8 cellular contexts compared by ENCODE assay signal in the genomic region with DNA sequence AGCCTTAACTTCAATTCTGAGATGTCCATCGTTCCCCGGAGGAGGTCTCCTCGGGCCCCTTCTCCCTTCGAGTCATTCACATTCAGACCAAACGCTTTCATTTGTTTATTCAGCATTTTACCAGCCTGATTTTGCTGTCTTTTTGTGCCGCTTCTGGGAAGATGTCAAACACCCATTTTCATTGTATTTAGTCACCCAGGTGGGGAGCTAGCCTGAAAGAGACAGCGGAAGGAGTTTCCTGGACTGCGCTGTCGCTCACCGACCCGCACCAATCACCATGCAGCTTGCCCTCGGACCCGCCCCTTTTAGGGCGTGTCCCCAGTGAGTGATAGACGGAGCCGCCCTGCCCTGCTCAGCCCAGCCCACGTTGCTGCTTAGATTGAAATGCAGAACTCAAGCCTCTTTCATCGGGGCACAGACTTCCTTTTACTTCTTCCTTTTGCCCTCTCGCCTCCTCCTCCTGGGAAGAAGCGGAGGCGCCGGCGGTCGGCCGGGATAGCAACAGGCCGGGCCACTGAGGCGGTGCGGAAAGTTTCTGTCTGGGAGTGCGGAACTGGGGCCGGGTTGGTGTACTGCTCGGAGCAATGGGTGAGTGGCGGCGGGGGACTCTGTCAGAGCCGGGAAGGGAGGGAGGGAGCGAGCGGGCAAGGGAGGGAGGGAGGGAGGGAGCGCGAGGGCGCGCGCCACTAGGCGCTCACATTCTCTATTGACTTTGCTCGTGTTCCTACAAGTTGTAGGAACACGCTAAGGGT. TPM values are rescaled to one million over a fixed set of nuclear protein-coding genes. Genes with fewer than 3 reads are reported as not detected.
DNase-seq lines count a peak whose midpoint lies in the region; ATAC-seq, FAIRE-seq and TF ChIP-seq lines count a peak whose summit lies in the region.

PAX9 (plus strand) TSS at position 355 of the 752 bp plus-strand sequence; CDS start at position 585, 230 bp downstream.

- no peaks in the 10 kb centered on the region for H3K9me3 Mint-ChIP-seq in activated T-cell treated with anti-CD3 and anti-CD28 coated beads, Interleukin-2, amount 50 U/mL, for 4 hours

- H3K4me3 Mint-ChIP-seq in activated T-cell treated with anti-CD3 and anti-CD28 coated beads, Interleukin-2, amount 50 U/mL, for 4 hours = no peak within 1 kb of the TSS

- TF ChIP-seq CTCF in A549 (IDR thresholded peaks at IDR 0.05) (no peak), GM10266 (IDR thresholded peaks at IDR 0.05; ENCODE audit: control insufficient read depth, insufficient read depth, low read depth, missing control alignments) (no peak), ovary (IDR thresholded peaks at IDR 0.05) (no peak)

- no peaks in the 10 kb centered on the region for H3K9me3 ChIP-seq in A549
- no peaks in the 10 kb centered on the region for H3K9me3 ChIP-seq in ovary

- TF ChIP-seq RAD21 in A549 (conservative IDR thresholded peaks at IDR 0.05 in 1 of 2, IDR thresholded peaks at IDR 0.05 in 1 of 2) = no peak

- TF ChIP-seq EP300 in A549 (IDR thresholded peaks at IDR 0.05) = no peak
- TF ChIP-seq EP300 in ovary (IDR thresholded peaks at IDR 0.05) = no peak

- POLR2A ChIA-PET in A549 (lab: Yijun Ruan, JAX) = interaction anchor here (1.0 kb wide), 2 partner anchors 12 to 511 kb away, joined by 3 read pairs; partner anchors contain the start of gene SLC25A21

- H3K36me3 Mint-ChIP-seq in activated T-cell treated with anti-CD3 and anti-CD28 coated beads, Interleukin-2, amount 50 U/mL, for 4 hours (ENCODE audit: insufficient read depth) = no peaks in the 10 kb centered on the region

- CTCF ChIA-PET in A549 (lab: Yijun Ruan, JAX) = interaction anchor here (1.0 to 9.0 kb wide), 4 partner anchors 15 to 488 kb away, joined by 4 to 118 read pairs (median 8); no protein-coding TSS in a partner anchor

- peak within 1 kb of the TSS; percentile 66 for H3K4me3 ChIP-seq in A549
- peak within 1 kb of the TSS; percentile 22 for H3K4me3 ChIP-seq in ovary

- peaks cover 95% of the 10 kb centered on the region for H3K27me3 Mint-ChIP-seq in activated T-cell treated with anti-CD3 and anti-CD28 coated beads, Interleukin-2, amount 50 U/mL, for 4 hours (ENCODE audit: low read depth)

- H3K36me3 ChIP-seq in ovary = no peaks in the 10 kb centered on the region

- peak within 1 kb of the TSS; percentile 71 to 84 for H3K27ac ChIP-seq in A549
- H3K27ac ChIP-seq in ovary = no peak within 1 kb of the TSS

- H3K4me1 Mint-ChIP-seq in activated T-cell treated with anti-CD3 and anti-CD28 coated beads, Interleukin-2, amount 50 U/mL, for 4 hours (ENCODE audit: low read depth) = peaks cover 40% of the 10 kb centered on the region

- TF ChIP-seq POLR2A in A549 (IDR thresholded peaks at IDR 0.05; ENCODE audit: low read length) = peak; percentile 22; the same call in 1 of the 2 replicates
- TF ChIP-seq POLR2A in ovary (IDR thresholded peaks at IDR 0.05) = no peak

- intact Hi-C loops in ovary (cut with DNase I) = no loop called here

- peak within 1 kb of the TSS; percentile 95 for H3K4me2 ChIP-seq in A549

- ATAC-seq in A549 (peak; percentile 92 to 98), HG03097 (IDR thresholded peaks at IDR 0.05; ENCODE audit: low FRiP score, unreplicated experiment) (peak; percentile 91)
- ATAC-seq in activated T-cell treated with anti-CD3 and anti-CD28 coated beads, Interleukin-2, amount 50 U/mL, for 4 hours = peak; percentile 75 to 79

- DNase-seq in A549 (ENCODE audit: low read depth in 1 of 2, low spot score in 1 of 2) (peak; percentile 88 to 91), GM10266 (ENCODE audit: extremely low spot score) (peak; percentile 63), NCI-H2171 treated with DMSO at 0.1 percent for 48 hours (lab: John Stamatoyannopoulos, UW) (peak; percentile 96), globus pallidus (ENCODE audit: low spot score) (peak; percentile 26), ovary (peak in 2 of 5 donors; percentile 49 to 64), GM19239 (ENCODE audit: insufficient read length, low spot score) (no peak)
- DNase-seq in activated T-cell treated with anti-CD3 and anti-CD28 coated beads, Interleukin-2, amount 50 U/mL, for 4 hours = no peak

- 8% methylated on average over 26 of the region's 44 CpGs for WGBS in A549 (ENCODE audit: missing lambda C conversion rate)
- WGBS in ovary, 3 donors = 1 to 3% (median 2%) methylated on average over 44 of the region's 44 CpGs

- FAIRE-seq in A549 (lab: Jason Lieb, UNC) (peak; percentile 46), GM19239 (lab: Jason Lieb, UNC) (no peak)

- H3K4me1 ChIP-seq in A549 (peaks cover 6% of the 10 kb centered on the region; the same call in 1 of the 3 replicates), ovary (ENCODE audit: insufficient read depth) (peaks cover 15% of the 10 kb centered on the region)

- H3K27me3 ChIP-seq in ovary = peaks cover 6% of the 10 kb centered on the region

TF ChIP-seq in A549, 52 proteins besides CTCF, POLR2A, EP300 and RAD21:
- no peak for TF ChIP-seq RFX5 (IDR thresholded peaks at IDR 0.05)
- no peak for TF ChIP-seq TP53 (CRISPR knock-in tag; IDR thresholded peaks at IDR 0.05)
- TF ChIP-seq MAFK (IDR thresholded peaks at IDR 0.05; ENCODE audit: partially characterized antibody) = peak; percentile 31
- TF ChIP-seq CBX2 (IDR thresholded peaks at IDR 0.05; ENCODE audit: borderline replicate concordance, low read depth) = no peak
- no peak for TF ChIP-seq CHD4 (IDR thresholded peaks at IDR 0.05; ENCODE audit: borderline replicate concordance)
- TF ChIP-seq JUN (IDR thresholded peaks at IDR 0.05) = no peak
- no peak for TF ChIP-seq NR3C1 (IDR thresholded peaks at IDR 0.05)
- TF ChIP-seq PHF8 (IDR thresholded peaks at IDR 0.05; ENCODE audit: borderline replicate concordance, low read depth) = no peak
- no peak for TF ChIP-seq JUNB (IDR thresholded peaks at IDR 0.05)
- TF ChIP-seq SMC3 (IDR thresholded peaks at IDR 0.05) = no peak
- TF ChIP-seq ATOH8 (CRISPR knock-in tag; IDR thresholded peaks at IDR 0.05; ENCODE audit: low read depth) = no peak
- TF ChIP-seq MAX (IDR thresholded peaks at IDR 0.05) = peak; percentile 20; the same call in 1 of the 2 replicates
- no peak for TF ChIP-seq CBX8 (IDR thresholded peaks at IDR 0.05)
- TF ChIP-seq HEYL (CRISPR knock-in tag; IDR thresholded peaks at IDR 0.05) = no peak
- TF ChIP-seq KDM1A (IDR thresholded peaks at IDR 0.05; ENCODE audit: low read depth) = no peak
- no peak for TF ChIP-seq EHMT2 (IDR thresholded peaks at IDR 0.05; ENCODE audit: low read depth)
- TF ChIP-seq MAZ (IDR thresholded peaks at IDR 0.05; ENCODE audit: borderline replicate concordance, low read depth, low read length) = no peak
- TF ChIP-seq NPAS2 (CRISPR knock-in tag; IDR thresholded peaks at IDR 0.05; ENCODE audit: borderline replicate concordance) = no peak
- TF ChIP-seq POLR2AphosphoS2 (conservative IDR thresholded peaks at IDR 0.05; ENCODE audit: low read length) = no peak
- no peak for TF ChIP-seq ESRRA (IDR thresholded peaks at IDR 0.05; ENCODE audit: borderline replicate concordance, low read length)
- TF ChIP-seq RARB (CRISPR knock-in tag; IDR thresholded peaks at IDR 0.05) = no peak
- TF ChIP-seq, protein P1, sequence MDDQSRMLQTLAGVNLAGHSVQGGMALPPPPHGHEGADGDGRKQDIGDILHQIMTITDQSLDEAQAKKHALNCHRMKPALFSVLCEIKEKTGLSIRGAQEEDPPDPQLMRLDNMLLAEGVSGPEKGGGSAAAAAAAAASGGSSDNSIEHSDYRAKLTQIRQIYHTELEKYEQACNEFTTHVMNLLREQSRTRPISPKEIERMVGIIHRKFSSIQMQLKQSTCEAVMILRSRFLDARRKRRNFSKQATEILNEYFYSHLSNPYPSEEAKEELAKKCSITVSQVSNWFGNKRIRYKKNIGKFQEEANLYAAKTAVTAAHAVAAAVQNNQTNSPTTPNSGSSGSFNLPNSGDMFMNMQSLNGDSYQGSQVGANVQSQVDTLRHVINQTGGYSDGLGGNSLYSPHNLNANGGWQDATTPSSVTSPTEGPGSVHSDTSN (IDR thresholded peaks at IDR 0.05) = peak; percentile 96
- no peak for TF ChIP-seq GATA3 (IDR thresholded peaks at IDR 0.05; ENCODE audit: borderline replicate concordance)
- no peak for TF ChIP-seq EHF (CRISPR knock-in tag; IDR thresholded peaks at IDR 0.05)
- no peak for TF ChIP-seq ZC3H11A (IDR thresholded peaks at IDR 0.05)
- TF ChIP-seq RNF2 (IDR thresholded peaks at IDR 0.05; ENCODE audit: borderline replicate concordance, low read depth) = no peak
- no peak for TF ChIP-seq CHD2 (IDR thresholded peaks at IDR 0.05; ENCODE audit: low read length, partially characterized antibody)
- 0 out of 2 replicates have a peak, but pooled peaks have one; percentile 39 for TF ChIP-seq MYC (IDR thresholded peaks at IDR 0.05; ENCODE audit: borderline replicate concordance, low read length)
- TF ChIP-seq ZSCAN20 (CRISPR knock-in tag; IDR thresholded peaks at IDR 0.05) = no peak

RNA-seq across cellular contexts. Expression of gene PAX9, which starts in this region (rescaled TPM):
- polyA plus RNA-seq in A549 (2011; rRNA removed) (1.4 and 1.8 TPM in 2 replicates), A549 (2017; fragmentation: RNase III; extraction: RNeasy Plus Mini Kit Qiagen cat#74134 plus additional on column Dnase treatment) (0.63 to 0.75 TPM (median 0.66 TPM) in 3 replicates), ovary (under 1 TPM; 0.03 to 0.04 TPM)
- polyA plus RNA-seq in A549 (2012; cell fraction: cytosol; rRNA removed) = 1.7 and 2.5 TPM in 2 replicates
- 1.4 and 4.1 TPM in 2 replicates for polyA plus RNA-seq in A549 (2012; cell fraction: nucleus; rRNA removed)
- 1.7 and 1.8 TPM in 2 replicates for polyA minus RNA-seq in A549 (2011; rRNA and poly(A)+ RNA removed)
- total RNA-seq in activated T-cell treated with anti-CD3 and anti-CD28 coated beads, Interleukin-2, amount 50 U/mL, for 4 hours = under 1 TPM in 1 of 3 donors, not detected in 2; 0.08 TPM
- not detected for total RNA-seq in ovary

Comparison
In these comparisons a context has a peak if more than half of its experiments do, and no peak if none do; other contexts are left out.
1. Peak in ATAC-seq in activated T-cell treated with anti-CD3 and anti-CD28 coated beads, Interleukin-2, amount 50 U/mL, for 4 hours; RNA of the gene not detected or under 1 TPM.
2. DNase-seq: peak in A549 (2 of 2), GM10266 (single experiment), NCI-H2171 treated with DMSO at 0.1 percent for 48 hours (single experiment) and globus pallidus (single experiment); none in activated T-cell treated with anti-CD3 and anti-CD28 coated beads, Interleukin-2, amount 50 U/mL, for 4 hours (single experiment) and GM19239 (single experiment).
3. H3K27ac ChIP-seq: peak in A549 (2 of 2); none in ovary (0 of 2).
4. Peak in every context shown above with its lines, with median percentiles within 50 percentile points of each other: ATAC-seq.